8 cellular contexts compared by ENCODE assay signal in genomic region chr7:97117372-97118188, GRCh38. TPM values are rescaled to one million over a fixed set of nuclear protein-coding genes. Genes with fewer than 3 reads are reported as not detected.
DNase-seq lines count a peak whose midpoint lies in the region; ATAC-seq and TF ChIP-seq lines count a peak whose summit lies in the region.

TSS of gene SDHAF3 (plus strand) at chr7:97117698. CDS start at chr7:97117724, 26 bp downstream.

- H3K27ac ChIP-seq in caudate nucleus (ENCODE audit: low read depth, low read length): peak within 1 kb of the TSS; percentile 93
- H3K27ac ChIP-seq in spleen: peak within 1 kb of the TSS; percentile 69 to 92 (median 86)

- peak within 1 kb of the TSS; percentile 94 for H3K27ac Mint-ChIP-seq in WTC11
- H3K27ac Mint-ChIP-seq in immature natural killer cell: peak within 1 kb of the TSS; percentile 83 to 96 (median 94)

- H3K9me3 Mint-ChIP-seq in WTC11 (peaks cover 11% of the 10 kb centered on the region), immature natural killer cell (peaks cover 0 to 1% (median 0%) of the 10 kb centered on the region in 6 donors)

- TF ChIP-seq POLR2A in spleen (IDR thresholded peaks at IDR 0.05): peak in 2 of 3 donors; percentile 58 to 78

- POLR2A ChIA-PET in WTC11 (lab: Charles Lee): interaction anchor here (0.6 to 2.2 kb wide), 5 partner anchors 9 to 1439 kb away, joined by 3 to 14 read pairs (median 4); partner anchors contain the start of gene ASNS

- CTCF ChIA-PET in WTC11 (lab: Charles Lee): interaction anchor here (0.6 to 1.6 kb wide), 6 partner anchors 9 to 896 kb away, joined by 3 to 6 read pairs (median 4); no protein-coding TSS in a partner anchor

- H3K4me3 ChIP-seq in AG09309 (ENCODE audit: control insufficient read depth, low read depth, low read length) (peak within 1 kb of the TSS; percentile 76), spleen (peak within 1 kb of the TSS; percentile 54 to 78 (median 66))

- H3K4me1 Mint-ChIP-seq in WTC11: peaks cover 30% of the 10 kb centered on the region
- peaks cover 36 to 46% of the 10 kb centered on the region in 2 donors for H3K4me1 Mint-ChIP-seq in immature natural killer cell

- intact Hi-C loops in spleen (cut with DNase I; ENCODE audit: low total_unique reads): no loop called here

- H3K36me3 Mint-ChIP-seq in WTC11 (peaks cover 7% of the 10 kb centered on the region), immature natural killer cell (peaks cover 0 to 3% (median 0%) of the 10 kb centered on the region in 3 donors)

- H3K4me3 Mint-ChIP-seq in WTC11 (peak within 1 kb of the TSS; percentile 97), immature natural killer cell (peak within 1 kb of the TSS; percentile 89 to 96 (median 93))

- peak; percentile 22 for TF ChIP-seq CTCF in AG09309 (IDR thresholded peaks at IDR 0.05; ENCODE audit: control insufficient read depth, insufficient read depth, low read depth, low read length, missing control alignments)
- no peak for TF ChIP-seq CTCF in WTC11 (IDR thresholded peaks at IDR 0.05)
- TF ChIP-seq CTCF in spleen (IDR thresholded peaks at IDR 0.05 in 8 of 11, conservative IDR thresholded peaks at IDR 0.05 in 3 of 11): peak in 6 of 11 experiments; percentile 16 to 45 (median 24)

- no peaks in the 10 kb centered on the region for H3K36me3 ChIP-seq in spleen

- peak; percentile 93 for ATAC-seq in GM18909 (IDR thresholded peaks at IDR 0.05; ENCODE audit: poor library complexity, unreplicated experiment)
- ATAC-seq in HG03175 (IDR thresholded peaks at IDR 0.05; ENCODE audit: unreplicated experiment): peak; percentile 92
- ATAC-seq in WTC11: peak; percentile 95

- DNase-seq in AG09309 (ENCODE audit: low read depth) (peak; percentile 91), NCI-H226 (peak; percentile 92), WTC11 (ENCODE audit: low spot score) (peak; percentile 99), caudate nucleus (lab: John Stamatoyannopoulos, UW) (peak in 60 of 61 donors; percentile 59 to 98 (median 93)), immature natural killer cell (peak; percentile 98), spleen (peak; percentile 99)

- WGBS in spleen, 5 donors: 0 to 1% (median 0%) methylated on average over 57 to 59 of the region's 59 CpGs

- H3K27me3 Mint-ChIP-seq in WTC11 (ENCODE audit: low read depth) (peaks cover 12% of the 10 kb centered on the region), immature natural killer cell (ENCODE audit: low read depth in 3 of 3) (peaks cover 9 to 11% (median 9%) of the 10 kb centered on the region in 3 donors)

- H3K27me3 ChIP-seq in spleen (replicated peaks in 1 of 7): no peaks in the 10 kb centered on the region

- peaks cover 4 to 42% (median 25%) of the 10 kb centered on the region in 6 donors for H3K4me1 ChIP-seq in spleen

- H3K9me3 ChIP-seq in spleen: peaks cover 0 to 7% (median 0%) of the 10 kb centered on the region in 8 donors

TF ChIP-seq in WTC11, 78 proteins besides CTCF, POLR2A, EP300 and RAD21 (continues in another document):
- TF ChIP-seq ETV6 (CRISPR knock-in tag; IDR thresholded peaks at IDR 0.05) (peak; percentile 92; the same call in 1 of the 2 replicates), MLX (CRISPR knock-in tag; IDR thresholded peaks at IDR 0.05) (no peak), ZNF121 (CRISPR knock-in tag; IDR thresholded peaks at IDR 0.05) (0 out of 2 replicates have a peak, but pooled peaks have one; percentile 19), ZBTB21 (CRISPR knock-in tag; IDR thresholded peaks at IDR 0.05; ENCODE audit: borderline replicate concordance) (no peak; the same call in 1 of the 2 replicates), GABPB1 (CRISPR knock-in tag; IDR thresholded peaks at IDR 0.05) (peak; percentile 93), KAT7 (CRISPR knock-in tag; IDR thresholded peaks at IDR 0.05; ENCODE audit: borderline replicate concordance) (peak; percentile 84; the same call in 1 of the 2 replicates), CREM (CRISPR knock-in tag; IDR thresholded peaks at IDR 0.05) (peak; percentile 90), FOXP1 (CRISPR knock-in tag; IDR thresholded peaks at IDR 0.05; ENCODE audit: borderline replicate concordance) (peak; percentile 75; the same call in 1 of the 2 replicates)
- TF ChIP-seq, protein P1, sequence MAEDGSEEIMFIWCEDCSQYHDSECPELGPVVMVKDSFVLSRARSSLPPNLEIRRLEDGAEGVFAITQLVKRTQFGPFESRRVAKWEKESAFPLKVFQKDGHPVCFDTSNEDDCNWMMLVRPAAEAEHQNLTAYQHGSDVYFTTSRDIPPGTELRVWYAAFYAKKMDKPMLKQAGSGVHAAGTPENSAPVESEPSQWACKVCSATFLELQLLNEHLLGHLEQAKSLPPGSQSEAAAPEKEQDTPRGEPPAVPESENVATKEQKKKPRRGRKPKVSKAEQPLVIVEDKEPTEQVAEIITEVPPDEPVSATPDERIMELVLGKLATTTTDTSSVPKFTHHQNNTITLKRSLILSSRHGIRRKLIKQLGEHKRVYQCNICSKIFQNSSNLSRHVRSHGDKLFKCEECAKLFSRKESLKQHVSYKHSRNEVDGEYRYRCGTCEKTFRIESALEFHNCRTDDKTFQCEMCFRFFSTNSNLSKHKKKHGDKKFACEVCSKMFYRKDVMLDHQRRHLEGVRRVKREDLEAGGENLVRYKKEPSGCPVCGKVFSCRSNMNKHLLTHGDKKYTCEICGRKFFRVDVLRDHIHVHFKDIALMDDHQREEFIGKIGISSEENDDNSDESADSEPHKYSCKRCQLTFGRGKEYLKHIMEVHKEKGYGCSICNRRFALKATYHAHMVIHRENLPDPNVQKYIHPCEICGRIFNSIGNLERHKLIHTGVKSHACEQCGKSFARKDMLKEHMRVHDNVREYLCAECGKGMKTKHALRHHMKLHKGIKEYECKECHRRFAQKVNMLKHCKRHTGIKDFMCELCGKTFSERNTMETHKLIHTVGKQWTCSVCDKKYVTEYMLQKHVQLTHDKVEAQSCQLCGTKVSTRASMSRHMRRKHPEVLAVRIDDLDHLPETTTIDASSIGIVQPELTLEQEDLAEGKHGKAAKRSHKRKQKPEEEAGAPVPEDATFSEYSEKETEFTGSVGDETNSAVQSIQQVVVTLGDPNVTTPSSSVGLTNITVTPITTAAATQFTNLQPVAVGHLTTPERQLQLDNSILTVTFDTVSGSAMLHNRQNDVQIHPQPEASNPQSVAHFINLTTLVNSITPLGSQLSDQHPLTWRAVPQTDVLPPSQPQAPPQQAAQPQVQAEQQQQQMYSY (CRISPR knock-in tag; IDR thresholded peaks at IDR 0.05): no peak
- TF ChIP-seq, protein P2, sequence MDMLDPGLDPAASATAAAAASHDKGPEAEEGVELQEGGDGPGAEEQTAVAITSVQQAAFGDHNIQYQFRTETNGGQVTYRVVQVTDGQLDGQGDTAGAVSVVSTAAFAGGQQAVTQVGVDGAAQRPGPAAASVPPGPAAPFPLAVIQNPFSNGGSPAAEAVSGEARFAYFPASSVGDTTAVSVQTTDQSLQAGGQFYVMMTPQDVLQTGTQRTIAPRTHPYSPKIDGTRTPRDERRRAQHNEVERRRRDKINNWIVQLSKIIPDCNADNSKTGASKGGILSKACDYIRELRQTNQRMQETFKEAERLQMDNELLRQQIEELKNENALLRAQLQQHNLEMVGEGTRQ (CRISPR knock-in tag; IDR thresholded peaks at IDR 0.05): no peak
- TF ChIP-seq, protein P3, sequence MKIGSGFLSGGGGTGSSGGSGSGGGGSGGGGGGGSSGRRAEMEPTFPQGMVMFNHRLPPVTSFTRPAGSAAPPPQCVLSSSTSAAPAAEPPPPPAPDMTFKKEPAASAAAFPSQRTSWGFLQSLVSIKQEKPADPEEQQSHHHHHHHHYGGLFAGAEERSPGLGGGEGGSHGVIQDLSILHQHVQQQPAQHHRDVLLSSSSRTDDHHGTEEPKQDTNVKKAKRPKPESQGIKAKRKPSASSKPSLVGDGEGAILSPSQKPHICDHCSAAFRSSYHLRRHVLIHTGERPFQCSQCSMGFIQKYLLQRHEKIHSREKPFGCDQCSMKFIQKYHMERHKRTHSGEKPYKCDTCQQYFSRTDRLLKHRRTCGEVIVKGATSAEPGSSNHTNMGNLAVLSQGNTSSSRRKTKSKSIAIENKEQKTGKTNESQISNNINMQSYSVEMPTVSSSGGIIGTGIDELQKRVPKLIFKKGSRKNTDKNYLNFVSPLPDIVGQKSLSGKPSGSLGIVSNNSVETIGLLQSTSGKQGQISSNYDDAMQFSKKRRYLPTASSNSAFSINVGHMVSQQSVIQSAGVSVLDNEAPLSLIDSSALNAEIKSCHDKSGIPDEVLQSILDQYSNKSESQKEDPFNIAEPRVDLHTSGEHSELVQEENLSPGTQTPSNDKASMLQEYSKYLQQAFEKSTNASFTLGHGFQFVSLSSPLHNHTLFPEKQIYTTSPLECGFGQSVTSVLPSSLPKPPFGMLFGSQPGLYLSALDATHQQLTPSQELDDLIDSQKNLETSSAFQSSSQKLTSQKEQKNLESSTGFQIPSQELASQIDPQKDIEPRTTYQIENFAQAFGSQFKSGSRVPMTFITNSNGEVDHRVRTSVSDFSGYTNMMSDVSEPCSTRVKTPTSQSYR (CRISPR knock-in tag; IDR thresholded peaks at IDR 0.05): peak; percentile 74; the same call in 1 of the 2 replicates
- TF ChIP-seq, protein P4, sequence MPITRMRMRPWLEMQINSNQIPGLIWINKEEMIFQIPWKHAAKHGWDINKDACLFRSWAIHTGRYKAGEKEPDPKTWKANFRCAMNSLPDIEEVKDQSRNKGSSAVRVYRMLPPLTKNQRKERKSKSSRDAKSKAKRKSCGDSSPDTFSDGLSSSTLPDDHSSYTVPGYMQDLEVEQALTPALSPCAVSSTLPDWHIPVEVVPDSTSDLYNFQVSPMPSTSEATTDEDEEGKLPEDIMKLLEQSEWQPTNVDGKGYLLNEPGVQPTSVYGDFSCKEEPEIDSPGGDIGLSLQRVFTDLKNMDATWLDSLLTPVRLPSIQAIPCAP (CRISPR knock-in tag; IDR thresholded peaks at IDR 0.05): peak; percentile 84; the same call in 1 of the 2 replicates

RNA-seq across cellular contexts. Expression of gene SDHAF3, which starts in this region (rescaled TPM):
- total RNA-seq in WTC11 (2021) (25.5 to 32.0 TPM (median 26.1 TPM) in 3 replicates), spleen (10 to 100 TPM in 4 of 7 donors, 1 to 10 TPM in 3; 5.1 to 17.3 (median 11.1) TPM)
- polyA plus RNA-seq in immature natural killer cell (10 to 100 TPM; 34.5 to 48.1 (median 36.8) TPM), spleen (10 to 100 TPM; 11.3 to 18.7 (median 13.8) TPM)

Comparison
In these comparisons a context has a peak if more than half of its experiments do, and no peak if none do; other contexts are left out.
1. Peak in every context shown above with its lines: DNase-seq, ATAC-seq, H3K4me3 ChIP-seq and H3K27ac ChIP-seq.